Comparison of ENCODE assay signal across 18 cellular contexts in genomic region chr4:7024336-7024890, GRCh38. TPM values are rescaled to one million over a fixed set of nuclear protein-coding genes. Genes with fewer than 3 reads are reported as not detected.
DNase-seq lines count a peak whose midpoint lies in the region; ATAC-seq and TF ChIP-seq lines count a peak whose summit lies in the region.
"Had no signal": no experiment of that assay in that cellular context is flagged by ENCODE, and none has a peak within 500 bp of the region (broad histone marks: within the 10 kb centered on the region; RNA-seq: fewer than 3 reads in every experiment).

No MANE protein-coding gene starts in this region.

- no CpG with 5 or more reads among the region's 19 CpGs for WGBS in trophoblast cell (ENCODE audit: extremely low coverage, insufficient coverage, insufficient read length)

- H3K36me3 ChIP-seq in DND-41 (ENCODE audit: insufficient read depth, low read length) (peaks cover 74% of the 10 kb centered on the region), trophoblast cell (ENCODE audit: control insufficient read depth in 1 of 2, insufficient read depth in 2 of 2, low read length in 2 of 2) (peaks cover 26 to 30% of the 10 kb centered on the region in 2 experiments)

- DNase-seq in DND-41 (no peak), GM13976 (ENCODE audit: low spot score) (peak; percentile 59), WTC11 (ENCODE audit: low spot score) (no peak), trophoblast cell (no peak), NCI-H1417 treated with DMSO at 0.1 percent for 48 hours (lab: John Stamatoyannopoulos, UW) (no peak), glomerular visceral epithelial cell (ENCODE audit: extremely low spot score) (no peak)
- DNase-seq: CD8-positive, alpha-beta T cell; DMS53; KG1; MV-4-11; NCI-H187 treated with DMSO at 0.1 percent for 48 hours; NCI-H226; NCI-H524; NCI-H82; RPMI8226 had no signal

- no peak overlapping the region for H2AK5ac ChIP-seq in trophoblast cell (ENCODE audit: low read length)

- H4K91ac ChIP-seq in trophoblast cell (ENCODE audit: low read depth, low read length), result no peak overlapping the region

- H3K79me2 ChIP-seq in DND-41 (ENCODE audit: insufficient read depth, low read length), result no peaks in the 10 kb centered on the region
- peaks cover 1% of the 10 kb centered on the region for H3K79me2 ChIP-seq in trophoblast cell (ENCODE audit: control insufficient read depth, insufficient read depth, low read length, poor library complexity)

- CTCF ChIA-PET in WTC11 (lab: Charles Lee), result interaction anchor here (0.6 kb wide), 1 partner anchor 18 kb away, joined by 3 read pairs; a partner anchor contains a TSS

- no peak overlapping the region for H3K27ac ChIP-seq in DND-41 (ENCODE audit: low read length)
- no peak overlapping the region for H3K27ac ChIP-seq in trophoblast cell (ENCODE audit: low read depth, low read length)

- peaks cover 25% of the 10 kb centered on the region for H3K4me1 Mint-ChIP-seq in WTC11

- peaks cover 17% of the 10 kb centered on the region for H4K20me1 ChIP-seq in DND-41 (ENCODE audit: insufficient read depth, low read length)

- no peak overlapping the region for H3K4ac ChIP-seq in trophoblast cell (ENCODE audit: low read depth, low read length)

- H2BK120ac ChIP-seq in trophoblast cell (ENCODE audit: insufficient read depth, low read length, poor library complexity), result no peak overlapping the region

- H3K23ac ChIP-seq in trophoblast cell (ENCODE audit: low read length), result no peak overlapping the region

- H3K79me1 ChIP-seq in trophoblast cell (ENCODE audit: low read length), result peaks cover 7% of the 10 kb centered on the region

- no peaks in the 10 kb centered on the region for H3K4me1 ChIP-seq in DND-41 (ENCODE audit: insufficient read depth, low read length)
- H3K4me1 ChIP-seq in trophoblast cell (ENCODE audit: control insufficient read depth in 1 of 2, insufficient read depth in 2 of 2, low read length in 2 of 2), result peaks cover 13 to 20% of the 10 kb centered on the region in 2 experiments

- no peak for TF ChIP-seq CTCF in DND-41 (IDR thresholded peaks at IDR 0.05; ENCODE audit: borderline replicate concordance, extremely low read depth, low read length, poor library complexity, severe bottlenecking)
- TF ChIP-seq CTCF in GM13976 (IDR thresholded peaks at IDR 0.05; ENCODE audit: borderline replicate concordance, control extremely low read depth, extremely low read depth, insufficient read depth, missing control alignments), result no peak
- no peak for TF ChIP-seq CTCF in WTC11 (IDR thresholded peaks at IDR 0.05)

- no peak overlapping the region for H2BK12ac ChIP-seq in trophoblast cell (ENCODE audit: low read length)

- H3K36me3 Mint-ChIP-seq in WTC11, result peaks cover 35% of the 10 kb centered on the region

- H3K4me3 Mint-ChIP-seq in WTC11, result no peak overlapping the region
- H3K4me3 Mint-ChIP-seq: CD8-positive, alpha-beta T cell had no signal

- H3K4me3 ChIP-seq in DND-41 (ENCODE audit: low read depth in 1 of 2, low read length in 2 of 2) (no peak overlapping the region), trophoblast cell (ENCODE audit: low read depth, low read length) (no peak overlapping the region)
- H3K4me3 ChIP-seq: BLaER1 treated with 17β-estradiol and CSF1 and Interleukin-3, amounts not matched to agents 10 nM and 100 nM had no signal

- H4K8ac ChIP-seq in trophoblast cell (ENCODE audit: low read depth, low read length), result no peak overlapping the region

- H3K9ac ChIP-seq in DND-41 (ENCODE audit: low read depth, low read length), result no peak overlapping the region
- no peak overlapping the region for H3K9ac ChIP-seq in trophoblast cell (ENCODE audit: low read length)

- no peak overlapping the region for H3K4me2 ChIP-seq in DND-41 (ENCODE audit: insufficient read depth, low read length)
- no peak overlapping the region for H3K4me2 ChIP-seq in trophoblast cell (ENCODE audit: low read length)
- H3K4me2 ChIP-seq: BLaER1 treated with 17β-estradiol and CSF1 and Interleukin-3, amounts not matched to agents 10 nM and 100 nM had no signal

- H3K27me3 ChIP-seq in DND-41 (ENCODE audit: insufficient read depth, low read length, poor library complexity) (no peaks in the 10 kb centered on the region), trophoblast cell (ENCODE audit: insufficient read depth, low read length) (no peaks in the 10 kb centered on the region)
- H3K27me3 ChIP-seq: BLaER1 treated with 17β-estradiol and CSF1 and Interleukin-3, amounts not matched to agents 10 nM and 100 nM had no signal

- no peaks in the 10 kb centered on the region for H3K27me3 Mint-ChIP-seq in WTC11 (ENCODE audit: low read depth)

- no peak overlapping the region for H3K14ac ChIP-seq in trophoblast cell (ENCODE audit: low read length)

- H3K9me3 ChIP-seq in DND-41 (ENCODE audit: insufficient read depth, low read length, severe bottlenecking) (no peaks in the 10 kb centered on the region), trophoblast cell (ENCODE audit: insufficient read depth, low read depth, low read length) (peaks cover 4% of the 10 kb centered on the region)
- H3K9me3 ChIP-seq: BLaER1 treated with 17β-estradiol and CSF1 and Interleukin-3, amounts not matched to agents 10 nM and 100 nM had no signal

- peak overlapping the region; percentile 7; the same call in 1 of the 2 replicates for H3K27ac Mint-ChIP-seq in WTC11
- H3K27ac Mint-ChIP-seq: CD8-positive, alpha-beta T cell had no signal

- POLR2A ChIA-PET in WTC11 (lab: Charles Lee), result no interaction called here

- H2AFZ ChIP-seq in DND-41 (ENCODE audit: low read depth, low read length), result no peak overlapping the region
- H2AFZ ChIP-seq in trophoblast cell (ENCODE audit: insufficient read depth, low read length, poor library complexity), result no peak overlapping the region

- H2BK5ac ChIP-seq in trophoblast cell (ENCODE audit: low read depth, low read length, poor library complexity), result no peak overlapping the region

- peak; percentile 29; the same call in 1 of the 3 replicates for ATAC-seq in DND-41 (ENCODE audit: insufficient read depth, low read depth)
- no peak for ATAC-seq in WTC11
- no peak for ATAC-seq in HG03354 (IDR thresholded peaks at IDR 0.05; ENCODE audit: poor library complexity, severe bottlenecking, unreplicated experiment)
- ATAC-seq: CD8-positive, alpha-beta T cell; HCT116 had no signal

- no peaks in the 10 kb centered on the region for H3K9me3 Mint-ChIP-seq in WTC11
- H3K9me3 Mint-ChIP-seq: CD8-positive, alpha-beta T cell had no signal

- no peak overlapping the region for H4K12ac ChIP-seq in trophoblast cell (ENCODE audit: low read depth, low read length)

- in situ Hi-C loops in GM13976 (cut with MboI; ENCODE audit: low sequenced_read_pairs, unreplicated experiment), result no loop called here

- H3K18ac ChIP-seq in trophoblast cell (ENCODE audit: low read length), result peak overlapping the region; percentile 17

TF ChIP-seq in WTC11, 78 proteins besides CTCF, POLR2A, EP300 and RAD21 (continues in another document):
- no peak for TF ChIP-seq E2F1 (CRISPR knock-in tag; IDR thresholded peaks at IDR 0.05)
- TF ChIP-seq GTF2I (CRISPR knock-in tag; conservative IDR thresholded peaks at IDR 0.05), result no peak
- no peak for TF ChIP-seq ZNF121 (CRISPR knock-in tag; IDR thresholded peaks at IDR 0.05)
- no peak for TF ChIP-seq HMGXB4 (CRISPR knock-in tag; IDR thresholded peaks at IDR 0.05)
- TF ChIP-seq ZNF423 (CRISPR knock-in tag; IDR thresholded peaks at IDR 0.05), result no peak
- no peak for TF ChIP-seq NFATC4 (CRISPR knock-in tag; IDR thresholded peaks at IDR 0.05)
- TF ChIP-seq ATF6 (CRISPR knock-in tag; IDR thresholded peaks at IDR 0.05), result no peak
- no peak for TF ChIP-seq NR1H2 (CRISPR knock-in tag; IDR thresholded peaks at IDR 0.05)
- no peak for TF ChIP-seq NR2C2 (CRISPR knock-in tag; IDR thresholded peaks at IDR 0.05)

RNA-seq across cellular contexts. Expression of gene TADA2B, which starts 18.8 kb away (rescaled TPM):
- 12.2 to 14.3 TPM (median 13.1 TPM) in 3 replicates for total RNA-seq in WTC11 (2021)
- polyA plus RNA-seq in trophoblast cell (2013), result 10.9 and 11.0 TPM in 2 replicates

RNA-seq across cellular contexts. Expression of gene GRPEL1, which starts 43.5 kb away (rescaled TPM):
- total RNA-seq in WTC11 (2021), result 45.9 to 50.1 TPM (median 50.0 TPM) in 3 replicates
- polyA plus RNA-seq in trophoblast cell (2013), result 21.7 and 22.8 TPM in 2 replicates
